ENCODE assay signal across 1 cellular context in genomic region chr19:58228584-58229254, GRCh38.
TF ChIP-seq lines count a peak whose summit lies in the region.

Gene ZNF544, plus strand, starts transcription at chr19:58228914. Its CDS starts 15,110 bp downstream, at chr19:58244024.

TF ChIP-seq in K562, 482 proteins besides CTCF, POLR2A, EP300 and RAD21 (continued from another document and continues in another):
- TF ChIP-seq MGA (IDR thresholded peaks at IDR 0.05) = peak; percentile 86
- TF ChIP-seq MEIS2 (IDR thresholded peaks at IDR 0.05; ENCODE audit: partially characterized antibody) = no peak
- no peak for TF ChIP-seq ZNF785 (CRISPR knock-in tag; IDR thresholded peaks at IDR 0.05)
- no peak; the same call in 1 of the 2 replicates for TF ChIP-seq PREB (CRISPR knock-in tag; IDR thresholded peaks at IDR 0.05)
- no peak for TF ChIP-seq DEAF1 (CRISPR knock-in tag; IDR thresholded peaks at IDR 0.05)
- TF ChIP-seq BDP1 (IDR thresholded peaks at IDR 0.05; ENCODE audit: insufficient read depth, insufficient read length) = no peak
- no peak for TF ChIP-seq BRCA1 (IDR thresholded peaks at IDR 0.05)
- TF ChIP-seq BRCA1 (CRISPR knock-in tag; IDR thresholded peaks at IDR 0.05) = no peak
- no peak for TF ChIP-seq HNRNPH1 (optimal IDR thresholded peaks at IDR 0.05; ENCODE audit: low read depth, low read length)
- TF ChIP-seq ZNF134 (CRISPR knock-in tag; conservative IDR thresholded peaks at IDR 0.05) = no peak
- TF ChIP-seq, protein P1, sequence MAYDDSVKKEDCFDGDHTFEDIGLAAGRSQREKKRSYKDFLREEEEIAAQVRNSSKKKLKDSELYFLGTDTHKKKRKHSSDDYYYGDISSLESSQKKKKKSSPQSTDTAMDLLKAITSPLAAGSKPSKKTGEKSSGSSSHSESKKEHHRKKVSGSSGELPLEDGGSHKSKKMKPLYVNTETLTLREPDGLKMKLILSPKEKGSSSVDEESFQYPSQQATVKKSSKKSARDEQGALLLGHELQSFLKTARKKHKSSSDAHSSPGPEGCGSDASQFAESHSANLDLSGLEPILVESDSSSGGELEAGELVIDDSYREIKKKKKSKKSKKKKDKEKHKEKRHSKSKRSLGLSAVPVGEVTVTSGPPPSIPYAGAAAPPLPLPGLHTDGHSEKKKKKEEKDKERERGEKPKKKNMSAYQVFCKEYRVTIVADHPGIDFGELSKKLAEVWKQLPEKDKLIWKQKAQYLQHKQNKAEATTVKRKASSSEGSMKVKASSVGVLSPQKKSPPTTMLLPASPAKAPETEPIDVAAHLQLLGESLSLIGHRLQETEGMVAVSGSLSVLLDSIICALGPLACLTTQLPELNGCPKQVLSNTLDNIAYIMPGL (CRISPR knock-in tag; IDR thresholded peaks at IDR 0.05) = no peak
- no peak for TF ChIP-seq SNIP1 (IDR thresholded peaks at IDR 0.05; ENCODE audit: low read depth)
- TF ChIP-seq, protein P2, sequence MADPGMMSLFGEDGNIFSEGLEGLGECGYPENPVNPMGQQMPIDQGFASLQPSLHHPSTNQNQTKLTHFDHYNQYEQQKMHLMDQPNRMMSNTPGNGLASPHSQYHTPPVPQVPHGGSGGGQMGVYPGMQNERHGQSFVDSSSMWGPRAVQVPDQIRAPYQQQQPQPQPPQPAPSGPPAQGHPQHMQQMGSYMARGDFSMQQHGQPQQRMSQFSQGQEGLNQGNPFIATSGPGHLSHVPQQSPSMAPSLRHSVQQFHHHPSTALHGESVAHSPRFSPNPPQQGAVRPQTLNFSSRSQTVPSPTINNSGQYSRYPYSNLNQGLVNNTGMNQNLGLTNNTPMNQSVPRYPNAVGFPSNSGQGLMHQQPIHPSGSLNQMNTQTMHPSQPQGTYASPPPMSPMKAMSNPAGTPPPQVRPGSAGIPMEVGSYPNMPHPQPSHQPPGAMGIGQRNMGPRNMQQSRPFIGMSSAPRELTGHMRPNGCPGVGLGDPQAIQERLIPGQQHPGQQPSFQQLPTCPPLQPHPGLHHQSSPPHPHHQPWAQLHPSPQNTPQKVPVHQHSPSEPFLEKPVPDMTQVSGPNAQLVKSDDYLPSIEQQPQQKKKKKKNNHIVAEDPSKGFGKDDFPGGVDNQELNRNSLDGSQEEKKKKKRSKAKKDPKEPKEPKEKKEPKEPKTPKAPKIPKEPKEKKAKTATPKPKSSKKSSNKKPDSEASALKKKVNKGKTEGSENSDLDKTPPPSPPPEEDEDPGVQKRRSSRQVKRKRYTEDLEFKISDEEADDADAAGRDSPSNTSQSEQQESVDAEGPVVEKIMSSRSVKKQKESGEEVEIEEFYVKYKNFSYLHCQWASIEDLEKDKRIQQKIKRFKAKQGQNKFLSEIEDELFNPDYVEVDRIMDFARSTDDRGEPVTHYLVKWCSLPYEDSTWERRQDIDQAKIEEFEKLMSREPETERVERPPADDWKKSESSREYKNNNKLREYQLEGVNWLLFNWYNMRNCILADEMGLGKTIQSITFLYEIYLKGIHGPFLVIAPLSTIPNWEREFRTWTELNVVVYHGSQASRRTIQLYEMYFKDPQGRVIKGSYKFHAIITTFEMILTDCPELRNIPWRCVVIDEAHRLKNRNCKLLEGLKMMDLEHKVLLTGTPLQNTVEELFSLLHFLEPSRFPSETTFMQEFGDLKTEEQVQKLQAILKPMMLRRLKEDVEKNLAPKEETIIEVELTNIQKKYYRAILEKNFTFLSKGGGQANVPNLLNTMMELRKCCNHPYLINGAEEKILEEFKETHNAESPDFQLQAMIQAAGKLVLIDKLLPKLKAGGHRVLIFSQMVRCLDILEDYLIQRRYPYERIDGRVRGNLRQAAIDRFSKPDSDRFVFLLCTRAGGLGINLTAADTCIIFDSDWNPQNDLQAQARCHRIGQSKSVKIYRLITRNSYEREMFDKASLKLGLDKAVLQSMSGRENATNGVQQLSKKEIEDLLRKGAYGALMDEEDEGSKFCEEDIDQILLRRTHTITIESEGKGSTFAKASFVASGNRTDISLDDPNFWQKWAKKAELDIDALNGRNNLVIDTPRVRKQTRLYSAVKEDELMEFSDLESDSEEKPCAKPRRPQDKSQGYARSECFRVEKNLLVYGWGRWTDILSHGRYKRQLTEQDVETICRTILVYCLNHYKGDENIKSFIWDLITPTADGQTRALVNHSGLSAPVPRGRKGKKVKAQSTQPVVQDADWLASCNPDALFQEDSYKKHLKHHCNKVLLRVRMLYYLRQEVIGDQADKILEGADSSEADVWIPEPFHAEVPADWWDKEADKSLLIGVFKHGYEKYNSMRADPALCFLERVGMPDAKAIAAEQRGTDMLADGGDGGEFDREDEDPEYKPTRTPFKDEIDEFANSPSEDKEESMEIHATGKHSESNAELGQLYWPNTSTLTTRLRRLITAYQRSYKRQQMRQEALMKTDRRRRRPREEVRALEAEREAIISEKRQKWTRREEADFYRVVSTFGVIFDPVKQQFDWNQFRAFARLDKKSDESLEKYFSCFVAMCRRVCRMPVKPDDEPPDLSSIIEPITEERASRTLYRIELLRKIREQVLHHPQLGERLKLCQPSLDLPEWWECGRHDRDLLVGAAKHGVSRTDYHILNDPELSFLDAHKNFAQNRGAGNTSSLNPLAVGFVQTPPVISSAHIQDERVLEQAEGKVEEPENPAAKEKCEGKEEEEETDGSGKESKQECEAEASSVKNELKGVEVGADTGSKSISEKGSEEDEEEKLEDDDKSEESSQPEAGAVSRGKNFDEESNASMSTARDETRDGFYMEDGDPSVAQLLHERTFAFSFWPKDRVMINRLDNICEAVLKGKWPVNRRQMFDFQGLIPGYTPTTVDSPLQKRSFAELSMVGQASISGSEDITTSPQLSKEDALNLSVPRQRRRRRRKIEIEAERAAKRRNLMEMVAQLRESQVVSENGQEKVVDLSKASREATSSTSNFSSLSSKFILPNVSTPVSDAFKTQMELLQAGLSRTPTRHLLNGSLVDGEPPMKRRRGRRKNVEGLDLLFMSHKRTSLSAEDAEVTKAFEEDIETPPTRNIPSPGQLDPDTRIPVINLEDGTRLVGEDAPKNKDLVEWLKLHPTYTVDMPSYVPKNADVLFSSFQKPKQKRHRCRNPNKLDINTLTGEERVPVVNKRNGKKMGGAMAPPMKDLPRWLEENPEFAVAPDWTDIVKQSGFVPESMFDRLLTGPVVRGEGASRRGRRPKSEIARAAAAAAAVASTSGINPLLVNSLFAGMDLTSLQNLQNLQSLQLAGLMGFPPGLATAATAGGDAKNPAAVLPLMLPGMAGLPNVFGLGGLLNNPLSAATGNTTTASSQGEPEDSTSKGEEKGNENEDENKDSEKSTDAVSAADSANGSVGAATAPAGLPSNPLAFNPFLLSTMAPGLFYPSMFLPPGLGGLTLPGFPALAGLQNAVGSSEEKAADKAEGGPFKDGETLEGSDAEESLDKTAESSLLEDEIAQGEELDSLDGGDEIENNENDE (IDR thresholded peaks at IDR 0.05; ENCODE audit: low read depth, low read length) = no peak
- TF ChIP-seq NR1H2 (CRISPR knock-in tag; IDR thresholded peaks at IDR 0.05) = no peak
- no peak for TF ChIP-seq CBX8 (IDR thresholded peaks at IDR 0.05; ENCODE audit: borderline replicate concordance, extremely low read depth, low read depth, low read length, poor library complexity, severe bottlenecking)
- peak in 1 of 2 experiments; percentile 28; a peak in 1 of 4 replicates for TF ChIP-seq FOXK2 (conservative IDR thresholded peaks at IDR 0.05 in 1 of 2, IDR thresholded peaks at IDR 0.05 in 1 of 2; ENCODE audit: low read depth in 2 of 2)
- no peak for TF ChIP-seq ZNF644 (tag; IDR thresholded peaks at IDR 0.05; ENCODE audit: low read depth)
- no peak for TF ChIP-seq E2F5 (CRISPR knock-in tag; IDR thresholded peaks at IDR 0.05)
- no peak; the same call in 1 of the 2 replicates for TF ChIP-seq CBX5 (IDR thresholded peaks at IDR 0.05; ENCODE audit: borderline replicate concordance, low read depth)
